In genomic region chr11:37721485-37721884, GRCh38 we compare ENCODE assay signal across 21 cellular contexts.
A peak's percentile ranks its signal among the peaks of the same experiment; 100 is the strongest.
DNase-seq lines count a peak whose midpoint lies in the region; ATAC-seq, FAIRE-seq and TF ChIP-seq lines count a peak whose summit lies in the region.
"Had no signal": no experiment of that assay in that cellular context is flagged by ENCODE, and none has a peak within 500 bp of the region (broad histone marks: within the 10 kb centered on the region; RNA-seq: fewer than 3 reads in every experiment).

No MANE protein-coding gene starts in this region.

- DNase-seq in H54 (ENCODE audit: insufficient read length, low spot score) (no peak), bronchial epithelial cell (ENCODE audit: low read depth) (peak; percentile 13), iris pigment epithelial cell (ENCODE audit: low read depth) (peak; percentile 2), Kasumi-1 (lab: John Stamatoyannopoulos, UW) (no peak), pancreas (no peak), HCEC 1CT (no peak)
- DNase-seq: DMS53, GOT3, Karpas-422, MG63, NCI-H1417, NCI-H1694 treated with DMSO at 0.1 percent for 48 hours, NCI-H2081 treated with DMSO at 0.1 percent for 48 hours, NCI-H446, NCI-H526, PC-9, RPMI8226, T-helper 1 cell had no signal

- TF ChIP-seq CTCF in bronchial epithelial cell (IDR thresholded peaks at IDR 0.05; ENCODE audit: insufficient read depth, low read length, severe bottlenecking) (no peak), pancreas (IDR thresholded peaks at IDR 0.05) (no peak)

- H3K36me3 ChIP-seq in bronchial epithelial cell (ENCODE audit: control insufficient read depth, insufficient read depth, low read length) (no peaks in the 10 kb centered on the region), pancreas (no peaks in the 10 kb centered on the region)
- H3K36me3 ChIP-seq: MG63 had no signal

- no peak overlapping the region for H3K27ac ChIP-seq in pancreas
- H3K27ac ChIP-seq: A549, PC-9 had no signal

- 63 to 68% methylated on average over 2 of the region's 2 CpGs for WGBS in pancreas, 2 donors

- TF ChIP-seq POLR2A in H54 (IDR thresholded peaks at IDR 0.05; ENCODE audit: low read depth, low read length): no peak

- H3K4me1 ChIP-seq in pancreas: no peaks in the 10 kb centered on the region
- H3K4me1 ChIP-seq: A549 had no signal

- H3K4me3 ChIP-seq in bronchial epithelial cell (ENCODE audit: low read depth, low read length) (no peak overlapping the region), pancreas (no peak overlapping the region)
- H3K4me3 ChIP-seq: A549, MG63, PC-9 had no signal

- intact Hi-C loops in pancreas (cut with DNase I): no loop called here

- FAIRE-seq in H54 (lab: Jason Lieb, UNC) (peak; percentile 81), bronchial epithelial cell (lab: Jason Lieb, UNC) (no peak), pancreas (lab: Jason Lieb, UNC) (no peak)
- FAIRE-seq: A549, D721Med had no signal

- H3K27me3 ChIP-seq in bronchial epithelial cell (ENCODE audit: control insufficient read depth, insufficient read depth, low read length) (no peaks in the 10 kb centered on the region), pancreas (no peaks in the 10 kb centered on the region)
- H3K27me3 ChIP-seq: MG63 had no signal

- peak; percentile 35; the same call in 2 of the 3 replicates for ATAC-seq in SK-N-SH treated with all-trans-retinoic acid at 6 μM for 48 hours
- ATAC-seq in pancreas: no peak
- ATAC-seq: A549 had no signal

- H3K9me3 ChIP-seq in pancreas: no peaks in the 10 kb centered on the region
- H3K9me3 ChIP-seq: A549 had no signal

TF ChIP-seq in SK-N-SH treated with all-trans-retinoic acid at 6 μM for 48 hours, 23 proteins besides CTCF, POLR2A, EP300 and RAD21:
- TF ChIP-seq RARB (CRISPR knock-in tag; IDR thresholded peaks at IDR 0.05) (no peak), CSDC2 (CRISPR knock-in tag; IDR thresholded peaks at IDR 0.05) (no peak), BACH2 (CRISPR knock-in tag; IDR thresholded peaks at IDR 0.05; ENCODE audit: borderline replicate concordance) (no peak)

Comparison
In these comparisons a context has a peak if more than half of its experiments do, and no peak if none do; other contexts are left out.
1. DNase-seq: peak in bronchial epithelial cell (single experiment) and iris pigment epithelial cell (single experiment); none in H54 (single experiment), Kasumi-1 (0 of 2), pancreas (0 of 6) and HCEC 1CT (single experiment).